Comparison of ENCODE assay signal across 29 cellular contexts in the genomic region with DNA sequence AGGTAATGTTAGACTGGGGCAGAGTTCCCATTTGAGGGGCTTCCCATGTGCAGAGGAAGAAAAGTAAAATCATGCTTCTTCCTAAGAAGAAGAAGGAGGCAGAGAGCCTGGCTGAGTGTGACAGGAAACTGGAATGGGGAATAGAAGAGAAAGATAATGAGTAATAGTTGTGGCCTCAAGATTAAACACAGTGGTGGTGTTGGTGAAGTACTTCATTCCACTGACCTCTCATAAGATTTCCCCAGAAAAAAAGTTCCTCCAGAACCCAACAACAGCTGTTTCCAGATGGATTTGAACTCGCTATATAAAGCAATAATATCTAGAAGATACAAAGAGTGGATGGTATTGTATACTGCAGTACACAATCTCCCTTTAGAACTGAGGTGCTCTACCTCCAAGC. TPM values are rescaled to one million over a fixed set of nuclear protein-coding genes. Genes with fewer than 3 reads are reported as not detected.
DNase-seq lines count a peak whose midpoint lies in the region; ATAC-seq and TF ChIP-seq lines count a peak whose summit lies in the region.
"Had no signal": no experiment of that assay in that cellular context is flagged by ENCODE, and none has a peak within 500 bp of the region (broad histone marks: within the 10 kb centered on the region; RNA-seq: fewer than 3 reads in every experiment).

No MANE protein-coding gene starts in this region.

- H3K36me3 Mint-ChIP-seq in HFFc6 (ENCODE audit: low read depth): no peaks in the 10 kb centered on the region
- H3K36me3 Mint-ChIP-seq: CD8-positive, alpha-beta T cell; naive B cell had no signal

- H3K4me2 ChIP-seq in hepatocyte: no peak overlapping the region

- H3K9me3 ChIP-seq in AG04450 (ENCODE audit: control insufficient read depth, insufficient read depth, low read length) (no peaks in the 10 kb centered on the region), hepatocyte (ENCODE audit: low read depth) (no peaks in the 10 kb centered on the region)
- H3K9me3 ChIP-seq: gastrocnemius medialis, neutrophil, thoracic aorta had no signal

- WGBS in hepatocyte (ENCODE audit: low lambda C conversion rate, missing lambda C conversion rate): 89% methylated on average over 1 of the region's 1 CpG

- H3K27ac ChIP-seq in AG04450 (ENCODE audit: low read depth, low read length) (no peak overlapping the region), brain microvascular endothelial cell (no peak overlapping the region), hepatocyte (peak overlapping the region; percentile 12)
- H3K27ac ChIP-seq: 22Rv1, epithelial cell of prostate, gastrocnemius medialis, neutrophil, thoracic aorta had no signal

- peaks cover 52% of the 10 kb centered on the region for H3K4me1 Mint-ChIP-seq in HFFc6 (ENCODE audit: low read depth)
- H3K4me1 Mint-ChIP-seq: B cell, naive B cell had no signal

- no peaks in the 10 kb centered on the region for H3K9me2 ChIP-seq in hepatocyte (replicated peaks; ENCODE audit: insufficient read depth)

- no peaks in the 10 kb centered on the region for H3K27me3 Mint-ChIP-seq in HFFc6 (ENCODE audit: insufficient read depth)

- no peaks in the 10 kb centered on the region for H3K79me2 ChIP-seq in hepatocyte

- no peaks in the 10 kb centered on the region for H3K9me3 Mint-ChIP-seq in HFFc6
- H3K9me3 Mint-ChIP-seq: CD8-positive, alpha-beta T cell had no signal

- H3K4me3 ChIP-seq in AG04450 (ENCODE audit: low read depth, low read length) (no peak overlapping the region), brain microvascular endothelial cell (ENCODE audit: low read depth, low read length) (no peak overlapping the region), hepatocyte (no peak overlapping the region)
- H3K4me3 ChIP-seq: gastrocnemius medialis, thoracic aorta had no signal

- no peak overlapping the region for H3K4me3 Mint-ChIP-seq in HFFc6
- H3K4me3 Mint-ChIP-seq: B cell; CD8-positive, alpha-beta T cell; naive B cell had no signal

- H3K36me3 ChIP-seq in brain microvascular endothelial cell (replicated peaks): no peaks in the 10 kb centered on the region
- H3K36me3 ChIP-seq in hepatocyte (replicated peaks; ENCODE audit: insufficient read depth, low read depth): no peaks in the 10 kb centered on the region
- H3K36me3 ChIP-seq: gastrocnemius medialis, neutrophil, thoracic aorta had no signal

- DNase-seq in AG04450 (ENCODE audit: low read depth, low spot score): peak; percentile 30
- DNase-seq in HFFc6: peak; percentile 19
- DNase-seq in brain microvascular endothelial cell: peak; percentile 12
- DNase-seq in hepatocyte (ENCODE audit: low spot score): no peak
- no peak for DNase-seq in activated T-cell treated with anti-CD3 and anti-CD28 coated beads, Interleukin-2, amount 50 U/mL, for 48 hours
- no peak for DNase-seq in HuH-7 (ENCODE audit: low spot score)
- DNase-seq in cerebellar cortex (ENCODE audit: low spot score): no peak
- DNase-seq: activated CD4-positive, alpha-beta T cell treated with anti-CD3 and anti-CD28 coated beads for 4 hours; activated CD8-positive, alpha-beta memory T cell treated with anti-CD3 and anti-CD28 coated beads for 24 hours; activated effector memory CD4-positive, alpha-beta T cell treated with anti-CD3 and anti-CD28 coated beads, Interleukin-2, amount 50 U/mL, for 16 hours; CD8-positive, alpha-beta T cell; effector CD8-positive, alpha-beta T cell; gastrocnemius medialis; naive B cell; NCI-H1048; NCI-H1694 treated with DMSO at 0.1 percent for 48 hours; NCI-H2171; NCI-H510A; stimulated activated naive CD8-positive, alpha-beta T cell treated with anti-CD3 and anti-CD28 coated beads, Interleukin-15, Interleukin-2, amounts not matched to agents 100 U/mL and 50 U/mL, for 24 hours; T-helper 2 cell had no signal

- H3K4me1 ChIP-seq in hepatocyte (ENCODE audit: insufficient read depth): peaks cover 7% of the 10 kb centered on the region
- H3K4me1 ChIP-seq: gastrocnemius medialis had no signal

- in situ Hi-C loops in brain microvascular endothelial cell (cut with HindIII; ENCODE audit: low pct_ligation_motif_present, low sequenced_read_pairs): no loop called here

- CTCF ChIA-PET in AG04450 (lab: Charles Lee): interaction anchor here (0.6 to 1.1 kb wide), 3 partner anchors 112 to 431 kb away, joined by 3 read pairs; no protein-coding TSS in a partner anchor

- TF ChIP-seq CTCF in AG04450 (IDR thresholded peaks at IDR 0.05; ENCODE audit: low read depth, low read length): no peak
- no peak for TF ChIP-seq CTCF in HFFc6 (IDR thresholded peaks at IDR 0.05)
- no peak for TF ChIP-seq CTCF in brain microvascular endothelial cell (IDR thresholded peaks at IDR 0.05; ENCODE audit: low read depth, low read length, missing control alignments)
- TF ChIP-seq CTCF in hepatocyte (IDR thresholded peaks at IDR 0.05; ENCODE audit: poor library complexity): no peak

- POLR2A ChIA-PET in AG04450 (lab: Yijun Ruan, JAX): no interaction called here

- no peak overlapping the region for H2AFZ ChIP-seq in hepatocyte

- ATAC-seq in HG02884 (IDR thresholded peaks at IDR 0.05; ENCODE audit: unreplicated experiment): no peak
- ATAC-seq: CD8-positive, alpha-beta T cell; gastrocnemius medialis; left lobe of liver; stimulated activated naive CD8-positive, alpha-beta T cell treated with anti-CD3 and anti-CD28 coated beads, Interleukin-15, Interleukin-2, amounts not matched to agents 100 U/mL and 50 U/mL, for 24 hours had no signal

- H3K27me3 ChIP-seq in AG04450 (ENCODE audit: control insufficient read depth, insufficient read depth, low read length): no peaks in the 10 kb centered on the region
- H3K27me3 ChIP-seq in brain microvascular endothelial cell (replicated peaks): no peaks in the 10 kb centered on the region
- H3K27me3 ChIP-seq in hepatocyte: no peaks in the 10 kb centered on the region
- H3K27me3 ChIP-seq: gastrocnemius medialis, neutrophil had no signal

- no peaks in the 10 kb centered on the region for H4K20me1 ChIP-seq in hepatocyte (ENCODE audit: insufficient read depth, poor library complexity, severe bottlenecking)

- H3K27ac Mint-ChIP-seq in HFFc6: peak overlapping the region; percentile 38; the same call in 1 of the 2 replicates
- H3K27ac Mint-ChIP-seq: B cell; CD8-positive, alpha-beta T cell; naive B cell; progenitor cell of endocrine pancreas had no signal

RNA-seq across cellular contexts. Expression of a gene that starts 13.0 kb away (rescaled TPM):
- polyA plus RNA-seq in AG04450 (2011; rRNA removed) (not detected in 2 replicates), hepatocyte (4.0 and 5.6 TPM in 2 replicates)
- not detected in 2 replicates for polyA minus RNA-seq in AG04450 (2011; rRNA and poly(A)+ RNA removed)
- total RNA-seq in HFFc6 (2021; fragmentation: NEBNext Ultra II Directional; extraction: Animal tissue kit (Norgen Biotek cat#: 25700)): not detected
- total RNA-seq in hepatocyte: 4.8 and 9.8 TPM in 2 replicates

RNA-seq across cellular contexts. Expression of a gene that starts 47.4 kb away (rescaled TPM):
- not detected in 2 replicates for polyA plus RNA-seq in AG04450 (2011; rRNA removed)
- not detected in 2 replicates for polyA minus RNA-seq in AG04450 (2011; rRNA and poly(A)+ RNA removed)
- total RNA-seq in HFFc6 (2021; fragmentation: NEBNext Ultra II Directional; extraction: Animal tissue kit (Norgen Biotek cat#: 25700)): not detected
- total RNA-seq in hepatocyte: 3.3 and 4.4 TPM in 2 replicates
- polyA plus RNA-seq in hepatocyte: 1.1 and 2.7 TPM in 2 replicates
- total RNA-seq: cerebellum, gastrocnemius medialis, left lobe of liver, progenitor cell of endocrine pancreas had no signal

Comparison
In these comparisons a context has a peak if more than half of its experiments do, and no peak if none do; other contexts are left out.
1. DNase-seq: peak in AG04450 (single experiment), HFFc6 (single experiment) and brain microvascular endothelial cell (single experiment); none in hepatocyte (single experiment), activated T-cell treated with anti-CD3 and anti-CD28 coated beads, Interleukin-2, amount 50 U/mL, for 48 hours (0 of 2), HuH-7 (single experiment) and cerebellar cortex (single experiment).